1 cellular context compared by ENCODE assay signal in the genomic region with DNA sequence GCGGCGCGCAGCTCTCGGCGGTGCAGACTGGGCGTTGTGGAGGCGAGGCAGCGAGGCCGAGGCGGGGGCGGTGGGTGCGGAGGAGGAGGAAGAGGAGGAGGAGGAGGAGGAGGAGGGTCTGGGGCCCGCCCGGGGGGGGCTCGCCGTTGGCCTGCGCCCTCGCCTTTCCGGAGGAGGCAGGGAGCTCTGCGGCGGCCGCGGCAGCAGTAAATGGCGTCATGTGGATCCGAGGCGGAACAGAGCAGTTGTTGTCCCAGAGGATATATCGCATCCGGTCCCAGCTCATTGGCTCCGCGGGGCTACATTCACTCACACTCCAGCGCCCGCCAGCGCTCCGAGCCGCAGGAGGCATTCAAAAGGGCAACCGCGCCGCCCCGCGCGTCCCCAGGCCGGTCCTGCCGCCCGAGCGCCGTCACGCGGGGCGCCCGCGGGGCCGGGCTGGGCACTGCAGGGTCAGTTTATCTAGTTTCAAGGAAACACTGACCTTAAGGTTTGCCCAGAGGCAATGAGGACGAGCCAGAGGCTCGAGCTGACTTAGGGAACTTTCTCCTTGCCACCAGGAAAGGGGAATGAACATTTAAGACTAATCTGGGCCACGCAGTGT.
TF ChIP-seq lines count a peak whose summit lies in the region.

A gene with protein sequence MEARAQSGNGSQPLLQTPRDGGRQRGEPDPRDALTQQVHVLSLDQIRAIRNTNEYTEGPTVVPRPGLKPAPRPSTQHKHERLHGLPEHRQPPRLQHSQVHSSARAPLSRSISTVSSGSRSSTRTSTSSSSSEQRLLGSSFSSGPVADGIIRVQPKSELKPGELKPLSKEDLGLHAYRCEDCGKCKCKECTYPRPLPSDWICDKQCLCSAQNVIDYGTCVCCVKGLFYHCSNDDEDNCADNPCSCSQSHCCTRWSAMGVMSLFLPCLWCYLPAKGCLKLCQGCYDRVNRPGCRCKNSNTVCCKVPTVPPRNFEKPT (minus strand): TSS at position 29 of the 604 bp plus-strand sequence. CDS start 3,421 bp downstream, outside the sequence.

TF ChIP-seq in HepG2, 621 proteins besides CTCF, POLR2A, EP300 and RAD21 (continued from another document and continues in another):
- TF ChIP-seq, protein P1, sequence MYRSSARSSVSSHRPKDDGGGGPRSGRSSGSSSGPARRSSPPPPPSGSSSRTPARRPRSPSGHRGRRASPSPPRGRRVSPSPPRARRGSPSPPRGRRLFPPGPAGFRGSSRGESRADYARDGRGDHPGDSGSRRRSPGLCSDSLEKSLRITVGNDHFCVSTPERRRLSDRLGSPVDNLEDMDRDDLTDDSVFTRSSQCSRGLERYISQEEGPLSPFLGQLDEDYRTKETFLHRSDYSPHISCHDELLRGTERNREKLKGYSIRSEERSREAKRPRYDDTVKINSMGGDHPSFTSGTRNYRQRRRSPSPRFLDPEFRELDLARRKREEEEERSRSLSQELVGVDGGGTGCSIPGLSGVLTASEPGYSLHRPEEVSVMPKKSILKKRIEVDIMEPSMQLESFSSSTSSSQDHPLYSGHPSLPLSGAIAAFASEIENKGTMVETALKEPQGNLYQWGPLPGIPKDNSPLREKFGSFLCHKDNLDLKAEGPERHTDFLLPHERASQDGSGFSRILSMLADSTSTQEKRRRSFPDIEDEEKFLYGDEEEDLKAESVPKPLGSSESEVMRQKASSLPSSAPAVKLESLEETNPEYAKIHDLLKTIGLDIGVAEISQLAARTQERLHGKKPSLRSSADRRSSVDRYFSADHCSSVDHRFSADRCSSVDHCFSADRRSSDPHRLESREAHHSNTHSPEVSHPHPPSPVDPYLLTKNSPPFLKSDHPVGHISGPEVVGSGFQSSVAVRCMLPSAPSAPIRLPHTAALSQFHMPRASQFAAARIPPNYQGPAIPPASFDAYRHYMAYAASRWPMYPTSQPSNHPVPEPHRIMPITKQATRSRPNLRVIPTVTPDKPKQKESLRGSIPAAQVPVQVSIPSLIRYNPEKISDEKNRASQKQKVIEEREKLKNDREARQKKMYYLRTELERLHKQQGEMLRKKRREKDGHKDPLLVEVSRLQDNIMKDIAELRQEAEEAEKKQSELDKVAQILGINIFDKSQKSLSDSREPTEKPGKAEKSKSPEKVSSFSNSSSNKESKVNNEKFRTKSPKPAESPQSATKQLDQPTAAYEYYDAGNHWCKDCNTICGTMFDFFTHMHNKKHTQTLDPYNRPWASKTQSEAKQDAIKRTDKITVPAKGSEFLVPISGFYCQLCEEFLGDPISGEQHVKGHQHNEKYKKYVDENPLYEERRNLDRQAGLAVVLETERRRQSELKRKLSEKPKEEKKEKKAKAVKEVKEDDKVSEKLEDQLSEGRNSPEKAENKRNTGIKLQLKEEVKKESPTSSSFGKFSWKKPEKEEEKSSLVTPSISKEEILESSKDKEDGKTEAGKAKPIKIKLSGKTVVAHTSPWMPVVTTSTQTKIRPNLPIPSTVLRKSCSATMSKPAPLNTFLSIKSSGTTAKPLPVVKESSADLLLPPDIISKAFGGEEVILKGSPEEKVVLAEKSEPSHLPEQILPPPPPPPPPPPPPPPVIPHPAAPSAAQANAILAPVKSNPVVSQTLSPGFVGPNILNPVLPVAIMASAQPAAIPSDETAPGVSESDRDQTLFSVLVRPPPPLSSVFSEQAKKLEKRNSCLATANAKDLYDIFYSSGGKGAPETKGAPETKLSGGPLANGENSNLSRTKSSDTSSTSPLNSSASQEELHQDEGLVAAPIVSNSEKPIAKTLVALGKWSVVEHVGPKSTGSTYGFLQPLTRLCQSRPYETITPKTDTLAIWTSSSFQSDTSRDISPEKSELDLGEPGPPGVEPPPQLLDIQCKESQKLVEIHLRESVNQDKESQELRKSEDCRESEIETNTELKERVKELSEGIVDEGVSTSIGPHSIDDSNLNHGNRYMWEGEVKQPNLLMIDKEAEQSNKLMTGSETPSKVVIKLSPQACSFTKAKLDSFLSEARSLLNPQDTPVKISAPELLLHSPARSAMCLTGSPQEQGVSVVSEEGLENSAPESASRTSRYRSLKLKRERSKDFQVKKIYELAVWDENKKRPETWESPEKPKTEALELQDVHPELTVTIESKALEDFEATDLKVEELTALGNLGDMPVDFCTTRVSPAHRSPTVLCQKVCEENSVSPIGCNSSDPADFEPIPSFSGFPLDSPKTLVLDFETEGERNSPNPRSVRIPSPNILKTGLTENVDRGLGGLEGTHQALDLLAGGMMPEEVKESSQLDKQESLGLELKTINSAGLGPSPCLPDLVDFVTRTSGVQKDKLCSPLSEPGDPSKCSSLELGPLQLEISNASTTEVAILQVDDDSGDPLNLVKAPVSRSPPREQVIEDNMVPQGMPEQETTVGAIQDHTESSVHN (CRISPR knock-in tag; IDR thresholded peaks at IDR 0.05), result no peak
- TF ChIP-seq, protein P2, sequence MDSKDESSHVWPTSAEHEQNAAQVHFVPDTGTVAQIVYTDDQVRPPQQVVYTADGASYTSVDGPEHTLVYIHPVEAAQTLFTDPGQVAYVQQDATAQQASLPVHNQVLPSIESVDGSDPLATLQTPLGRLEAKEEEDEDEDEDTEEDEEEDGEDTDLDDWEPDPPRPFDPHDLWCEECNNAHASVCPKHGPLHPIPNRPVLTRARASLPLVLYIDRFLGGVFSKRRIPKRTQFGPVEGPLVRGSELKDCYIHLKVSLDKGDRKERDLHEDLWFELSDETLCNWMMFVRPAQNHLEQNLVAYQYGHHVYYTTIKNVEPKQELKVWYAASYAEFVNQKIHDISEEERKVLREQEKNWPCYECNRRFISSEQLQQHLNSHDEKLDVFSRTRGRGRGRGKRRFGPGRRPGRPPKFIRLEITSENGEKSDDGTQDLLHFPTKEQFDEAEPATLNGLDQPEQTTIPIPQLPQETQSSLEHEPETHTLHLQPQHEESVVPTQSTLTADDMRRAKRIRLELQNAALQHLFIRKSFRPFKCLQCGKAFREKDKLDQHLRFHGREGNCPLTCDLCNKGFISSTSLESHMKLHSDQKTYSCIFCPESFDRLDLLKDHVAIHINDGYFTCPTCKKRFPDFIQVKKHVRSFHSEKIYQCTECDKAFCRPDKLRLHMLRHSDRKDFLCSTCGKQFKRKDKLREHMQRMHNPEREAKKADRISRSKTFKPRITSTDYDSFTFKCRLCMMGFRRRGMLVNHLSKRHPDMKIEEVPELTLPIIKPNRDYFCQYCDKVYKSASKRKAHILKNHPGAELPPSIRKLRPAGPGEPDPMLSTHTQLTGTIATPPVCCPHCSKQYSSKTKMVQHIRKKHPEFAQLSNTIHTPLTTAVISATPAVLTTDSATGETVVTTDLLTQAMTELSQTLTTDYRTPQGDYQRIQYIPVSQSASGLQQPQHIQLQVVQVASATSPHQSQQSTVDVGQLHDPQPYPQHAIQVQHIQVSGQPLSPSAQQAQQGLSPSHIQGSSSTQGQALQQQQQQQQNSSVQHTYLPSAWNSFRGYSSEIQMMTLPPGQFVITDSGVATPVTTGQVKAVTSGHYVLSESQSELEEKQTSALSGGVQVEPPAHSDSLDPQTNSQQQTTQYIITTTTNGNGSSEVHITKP (CRISPR knock-in tag; IDR thresholded peaks at IDR 0.05; ENCODE audit: low read depth), result no peak
- peak; percentile 41; the same call in 1 of the 2 replicates for TF ChIP-seq KLF12 (CRISPR knock-in tag; IDR thresholded peaks at IDR 0.05; ENCODE audit: borderline replicate concordance)
- TF ChIP-seq, protein P3, sequence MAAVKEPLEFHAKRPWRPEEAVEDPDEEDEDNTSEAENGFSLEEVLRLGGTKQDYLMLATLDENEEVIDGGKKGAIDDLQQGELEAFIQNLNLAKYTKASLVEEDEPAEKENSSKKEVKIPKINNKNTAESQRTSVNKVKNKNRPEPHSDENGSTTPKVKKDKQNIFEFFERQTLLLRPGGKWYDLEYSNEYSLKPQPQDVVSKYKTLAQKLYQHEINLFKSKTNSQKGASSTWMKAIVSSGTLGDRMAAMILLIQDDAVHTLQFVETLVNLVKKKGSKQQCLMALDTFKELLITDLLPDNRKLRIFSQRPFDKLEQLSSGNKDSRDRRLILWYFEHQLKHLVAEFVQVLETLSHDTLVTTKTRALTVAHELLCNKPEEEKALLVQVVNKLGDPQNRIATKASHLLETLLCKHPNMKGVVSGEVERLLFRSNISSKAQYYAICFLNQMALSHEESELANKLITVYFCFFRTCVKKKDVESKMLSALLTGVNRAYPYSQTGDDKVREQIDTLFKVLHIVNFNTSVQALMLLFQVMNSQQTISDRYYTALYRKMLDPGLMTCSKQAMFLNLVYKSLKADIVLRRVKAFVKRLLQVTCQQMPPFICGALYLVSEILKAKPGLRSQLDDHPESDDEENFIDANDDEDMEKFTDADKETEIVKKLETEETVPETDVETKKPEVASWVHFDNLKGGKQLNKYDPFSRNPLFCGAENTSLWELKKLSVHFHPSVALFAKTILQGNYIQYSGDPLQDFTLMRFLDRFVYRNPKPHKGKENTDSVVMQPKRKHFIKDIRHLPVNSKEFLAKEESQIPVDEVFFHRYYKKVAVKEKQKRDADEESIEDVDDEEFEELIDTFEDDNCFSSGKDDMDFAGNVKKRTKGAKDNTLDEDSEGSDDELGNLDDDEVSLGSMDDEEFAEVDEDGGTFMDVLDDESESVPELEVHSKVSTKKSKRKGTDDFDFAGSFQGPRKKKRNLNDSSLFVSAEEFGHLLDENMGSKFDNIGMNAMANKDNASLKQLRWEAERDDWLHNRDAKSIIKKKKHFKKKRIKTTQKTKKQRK (IDR thresholded peaks at IDR 0.05; ENCODE audit: low read length), result no peak
- peak; percentile 97 for TF ChIP-seq RBFOX2 (IDR thresholded peaks at IDR 0.05; ENCODE audit: low read depth, low read length)
- TF ChIP-seq ELF4 (CRISPR knock-in tag; IDR thresholded peaks at IDR 0.05; ENCODE audit: borderline replicate concordance), result no peak
- TF ChIP-seq ZNF121 (CRISPR knock-in tag; IDR thresholded peaks at IDR 0.05), result peak; percentile 79; the same call in 1 of the 2 replicates
- TF ChIP-seq MTA1 (CRISPR knock-in tag; IDR thresholded peaks at IDR 0.05; ENCODE audit: borderline replicate concordance), result no peak
- peak; percentile 79; the same call in 1 of the 2 replicates for TF ChIP-seq ARNT2 (CRISPR knock-in tag; IDR thresholded peaks at IDR 0.05; ENCODE audit: low read depth)
- TF ChIP-seq ASH2L (IDR thresholded peaks at IDR 0.05; ENCODE audit: insufficient read length, low read depth, low read length), result peak; percentile 34
- TF ChIP-seq, protein P4, sequence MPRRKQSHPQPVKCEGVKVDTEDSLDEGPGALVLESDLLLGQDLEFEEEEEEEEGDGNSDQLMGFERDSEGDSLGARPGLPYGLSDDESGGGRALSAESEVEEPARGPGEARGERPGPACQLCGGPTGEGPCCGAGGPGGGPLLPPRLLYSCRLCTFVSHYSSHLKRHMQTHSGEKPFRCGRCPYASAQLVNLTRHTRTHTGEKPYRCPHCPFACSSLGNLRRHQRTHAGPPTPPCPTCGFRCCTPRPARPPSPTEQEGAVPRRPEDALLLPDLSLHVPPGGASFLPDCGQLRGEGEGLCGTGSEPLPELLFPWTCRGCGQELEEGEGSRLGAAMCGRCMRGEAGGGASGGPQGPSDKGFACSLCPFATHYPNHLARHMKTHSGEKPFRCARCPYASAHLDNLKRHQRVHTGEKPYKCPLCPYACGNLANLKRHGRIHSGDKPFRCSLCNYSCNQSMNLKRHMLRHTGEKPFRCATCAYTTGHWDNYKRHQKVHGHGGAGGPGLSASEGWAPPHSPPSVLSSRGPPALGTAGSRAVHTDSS (CRISPR knock-in tag; conservative IDR thresholded peaks at IDR 0.05), result no peak
- no peak for TF ChIP-seq ZNF577 (CRISPR knock-in tag; IDR thresholded peaks at IDR 0.05; ENCODE audit: borderline replicate concordance, low read depth)
- TF ChIP-seq CENPX (CRISPR knock-in tag; IDR thresholded peaks at IDR 0.05), result no peak
- TF ChIP-seq KDM6A (CRISPR knock-in tag; IDR thresholded peaks at IDR 0.05; ENCODE audit: low read depth), result no peak
- no peak for TF ChIP-seq STAG1 (CRISPR knock-in tag; IDR thresholded peaks at IDR 0.05)
- TF ChIP-seq, protein P5, sequence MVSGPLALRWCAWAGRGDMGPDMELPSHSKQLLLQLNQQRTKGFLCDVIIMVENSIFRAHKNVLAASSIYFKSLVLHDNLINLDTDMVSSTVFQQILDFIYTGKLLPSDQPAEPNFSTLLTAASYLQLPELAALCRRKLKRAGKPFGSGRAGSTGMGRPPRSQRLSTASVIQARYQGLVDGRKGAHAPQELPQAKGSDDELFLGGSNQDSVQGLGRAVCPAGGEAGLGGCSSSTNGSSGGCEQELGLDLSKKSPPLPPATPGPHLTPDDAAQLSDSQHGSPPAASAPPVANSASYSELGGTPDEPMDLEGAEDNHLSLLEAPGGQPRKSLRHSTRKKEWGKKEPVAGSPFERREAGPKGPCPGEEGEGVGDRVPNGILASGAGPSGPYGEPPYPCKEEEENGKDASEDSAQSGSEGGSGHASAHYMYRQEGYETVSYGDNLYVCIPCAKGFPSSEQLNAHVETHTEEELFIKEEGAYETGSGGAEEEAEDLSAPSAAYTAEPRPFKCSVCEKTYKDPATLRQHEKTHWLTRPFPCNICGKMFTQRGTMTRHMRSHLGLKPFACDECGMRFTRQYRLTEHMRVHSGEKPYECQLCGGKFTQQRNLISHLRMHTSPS (CRISPR knock-in tag; IDR thresholded peaks at IDR 0.05; ENCODE audit: low read depth), result peak; percentile 22; the same call in 1 of the 2 replicates
- TF ChIP-seq, protein P6, sequence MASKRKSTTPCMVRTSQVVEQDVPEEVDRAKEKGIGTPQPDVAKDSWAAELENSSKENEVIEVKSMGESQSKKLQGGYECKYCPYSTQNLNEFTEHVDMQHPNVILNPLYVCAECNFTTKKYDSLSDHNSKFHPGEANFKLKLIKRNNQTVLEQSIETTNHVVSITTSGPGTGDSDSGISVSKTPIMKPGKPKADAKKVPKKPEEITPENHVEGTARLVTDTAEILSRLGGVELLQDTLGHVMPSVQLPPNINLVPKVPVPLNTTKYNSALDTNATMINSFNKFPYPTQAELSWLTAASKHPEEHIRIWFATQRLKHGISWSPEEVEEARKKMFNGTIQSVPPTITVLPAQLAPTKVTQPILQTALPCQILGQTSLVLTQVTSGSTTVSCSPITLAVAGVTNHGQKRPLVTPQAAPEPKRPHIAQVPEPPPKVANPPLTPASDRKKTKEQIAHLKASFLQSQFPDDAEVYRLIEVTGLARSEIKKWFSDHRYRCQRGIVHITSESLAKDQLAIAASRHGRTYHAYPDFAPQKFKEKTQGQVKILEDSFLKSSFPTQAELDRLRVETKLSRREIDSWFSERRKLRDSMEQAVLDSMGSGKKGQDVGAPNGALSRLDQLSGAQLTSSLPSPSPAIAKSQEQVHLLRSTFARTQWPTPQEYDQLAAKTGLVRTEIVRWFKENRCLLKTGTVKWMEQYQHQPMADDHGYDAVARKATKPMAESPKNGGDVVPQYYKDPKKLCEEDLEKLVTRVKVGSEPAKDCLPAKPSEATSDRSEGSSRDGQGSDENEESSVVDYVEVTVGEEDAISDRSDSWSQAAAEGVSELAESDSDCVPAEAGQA (IDR thresholded peaks at IDR 0.05; ENCODE audit: low read depth), result no peak
- TF ChIP-seq, protein P6 (CRISPR knock-in tag; IDR thresholded peaks at IDR 0.05; ENCODE audit: borderline replicate concordance), result no peak
- TF ChIP-seq RNF2 (conservative IDR thresholded peaks at IDR 0.05; ENCODE audit: low read depth), result peak; percentile 70; the same call in 1 of the 2 replicates
